Comparison of ENCODE assay signal across 1 cellular context in the genomic region with DNA sequence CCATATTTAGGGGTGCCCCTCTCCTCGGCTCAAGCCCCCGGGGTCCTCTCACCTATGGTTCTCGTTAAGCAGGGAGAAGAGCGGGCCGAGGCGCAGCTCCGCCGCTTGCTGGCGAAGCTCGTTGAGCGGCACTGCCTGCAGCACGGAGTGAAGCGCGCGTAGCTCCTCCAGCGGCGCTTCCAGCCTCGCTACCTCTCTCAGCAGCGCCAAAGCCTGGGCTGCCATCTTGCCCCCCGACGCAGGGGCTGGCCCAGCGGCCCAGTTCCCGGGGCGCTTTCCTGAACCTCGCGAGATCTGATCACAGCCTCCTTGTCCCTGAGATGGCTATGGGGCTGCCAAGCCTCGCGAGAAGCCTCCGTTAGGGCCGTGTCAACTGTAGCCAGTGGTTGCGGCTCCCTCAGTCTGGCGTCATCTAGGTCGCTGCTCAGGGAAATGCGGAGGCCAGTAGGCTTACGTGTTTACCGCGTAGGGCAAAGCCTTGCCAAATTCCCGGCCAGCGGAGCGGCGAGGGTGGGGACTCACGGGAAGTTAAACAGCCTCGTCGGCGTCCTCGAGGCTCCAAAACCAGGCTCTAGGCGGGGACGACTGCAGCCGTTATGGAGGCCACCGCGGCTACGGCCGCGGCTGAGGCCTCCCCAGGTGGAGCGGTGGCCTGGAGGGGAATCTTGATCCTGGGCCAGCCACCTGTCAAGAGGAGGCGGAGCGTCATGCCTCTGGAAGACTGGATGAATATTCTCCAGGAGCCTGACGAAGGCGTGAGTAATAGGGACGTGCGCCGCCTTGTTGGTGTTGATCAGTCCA.
TF ChIP-seq lines count a peak whose summit lies in the region.

A gene (minus strand): TSS at position 238 of the 801 bp plus-strand sequence. CDS start 13 bp downstream, at position 225.

TF ChIP-seq in HCT116, 20 proteins besides CTCF, POLR2A, EP300 and RAD21 (continued from another document):
- TF ChIP-seq, protein P1, sequence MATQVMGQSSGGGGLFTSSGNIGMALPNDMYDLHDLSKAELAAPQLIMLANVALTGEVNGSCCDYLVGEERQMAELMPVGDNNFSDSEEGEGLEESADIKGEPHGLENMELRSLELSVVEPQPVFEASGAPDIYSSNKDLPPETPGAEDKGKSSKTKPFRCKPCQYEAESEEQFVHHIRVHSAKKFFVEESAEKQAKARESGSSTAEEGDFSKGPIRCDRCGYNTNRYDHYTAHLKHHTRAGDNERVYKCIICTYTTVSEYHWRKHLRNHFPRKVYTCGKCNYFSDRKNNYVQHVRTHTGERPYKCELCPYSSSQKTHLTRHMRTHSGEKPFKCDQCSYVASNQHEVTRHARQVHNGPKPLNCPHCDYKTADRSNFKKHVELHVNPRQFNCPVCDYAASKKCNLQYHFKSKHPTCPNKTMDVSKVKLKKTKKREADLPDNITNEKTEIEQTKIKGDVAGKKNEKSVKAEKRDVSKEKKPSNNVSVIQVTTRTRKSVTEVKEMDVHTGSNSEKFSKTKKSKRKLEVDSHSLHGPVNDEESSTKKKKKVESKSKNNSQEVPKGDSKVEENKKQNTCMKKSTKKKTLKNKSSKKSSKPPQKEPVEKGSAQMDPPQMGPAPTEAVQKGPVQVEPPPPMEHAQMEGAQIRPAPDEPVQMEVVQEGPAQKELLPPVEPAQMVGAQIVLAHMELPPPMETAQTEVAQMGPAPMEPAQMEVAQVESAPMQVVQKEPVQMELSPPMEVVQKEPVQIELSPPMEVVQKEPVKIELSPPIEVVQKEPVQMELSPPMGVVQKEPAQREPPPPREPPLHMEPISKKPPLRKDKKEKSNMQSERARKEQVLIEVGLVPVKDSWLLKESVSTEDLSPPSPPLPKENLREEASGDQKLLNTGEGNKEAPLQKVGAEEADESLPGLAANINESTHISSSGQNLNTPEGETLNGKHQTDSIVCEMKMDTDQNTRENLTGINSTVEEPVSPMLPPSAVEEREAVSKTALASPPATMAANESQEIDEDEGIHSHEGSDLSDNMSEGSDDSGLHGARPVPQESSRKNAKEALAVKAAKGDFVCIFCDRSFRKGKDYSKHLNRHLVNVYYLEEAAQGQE (IDR thresholded peaks at IDR 0.05; ENCODE audit: low read depth) = no peak
- TF ChIP-seq, protein P2, sequence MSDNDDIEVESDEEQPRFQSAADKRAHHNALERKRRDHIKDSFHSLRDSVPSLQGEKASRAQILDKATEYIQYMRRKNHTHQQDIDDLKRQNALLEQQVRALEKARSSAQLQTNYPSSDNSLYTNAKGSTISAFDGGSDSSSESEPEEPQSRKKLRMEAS (IDR thresholded peaks at IDR 0.05) = peak; percentile 92
- peak; percentile 30 for TF ChIP-seq TCF7L2 (IDR thresholded peaks at IDR 0.05; ENCODE audit: borderline replicate concordance, extremely low read depth, insufficient read depth, insufficient read length)
- TF ChIP-seq, protein P3, sequence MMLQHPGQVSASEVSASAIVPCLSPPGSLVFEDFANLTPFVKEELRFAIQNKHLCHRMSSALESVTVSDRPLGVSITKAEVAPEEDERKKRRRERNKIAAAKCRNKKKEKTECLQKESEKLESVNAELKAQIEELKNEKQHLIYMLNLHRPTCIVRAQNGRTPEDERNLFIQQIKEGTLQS (IDR thresholded peaks at IDR 0.05) = no peak
